Comparison of ENCODE assay signal across 18 cellular contexts in genomic region chr2:200446612-200447011, GRCh38.
"Had no signal": no experiment of that assay in that cellular context is flagged by ENCODE, and none has a peak within 500 bp of the region (broad histone marks: within the 10 kb centered on the region; RNA-seq: fewer than 3 reads in every experiment).

No MANE protein-coding gene starts in this region.

- H3K27ac Mint-ChIP-seq: natural killer cell had no signal

- H3K9me3 Mint-ChIP-seq: natural killer cell had no signal

- DNase-seq: activated CD4-positive, CD25-positive, alpha-beta regulatory T cell; activated gamma-delta T cell treated with Interleukin-2 at 50 U/mL for 16 hours; activated T-cell treated with anti-CD3 and anti-CD28 coated beads for 4 hours; adrenal gland; cortex of kidney; erythroblast; foreskin melanocyte; glutamatergic neuron; hippocampal formation; left colon; lower lobe of right lung; natural killer cell; stimulated activated CD8-positive, alpha-beta memory T cell treated with anti-CD3 and anti-CD28 coated beads, Interleukin-4, amount 100 ng/mL, for 48 hours; T1000; upper lobe of right lung had no signal

- ATAC-seq: left colon, lower lobe of right lung, natural killer cell, sciatic nerve, upper lobe of right lung had no signal

- H3K36me3 Mint-ChIP-seq: natural killer cell had no signal

- H3K9me3 ChIP-seq: adrenal gland, breast epithelium, lower lobe of right lung, upper lobe of right lung had no signal

- H3K27me3 ChIP-seq: adrenal gland, breast epithelium, upper lobe of right lung had no signal

- H3K4me1 ChIP-seq: adrenal gland, breast epithelium, parathyroid adenoma, upper lobe of right lung had no signal

- H3K4me3 Mint-ChIP-seq: natural killer cell had no signal

- H3K4me3 ChIP-seq: adrenal gland, breast epithelium, lower lobe of right lung, upper lobe of right lung had no signal

- H3K4me1 Mint-ChIP-seq: natural killer cell had no signal

- H3K36me3 ChIP-seq: adrenal gland, breast epithelium had no signal
